1 cellular context compared by ENCODE assay signal in the genomic region with DNA sequence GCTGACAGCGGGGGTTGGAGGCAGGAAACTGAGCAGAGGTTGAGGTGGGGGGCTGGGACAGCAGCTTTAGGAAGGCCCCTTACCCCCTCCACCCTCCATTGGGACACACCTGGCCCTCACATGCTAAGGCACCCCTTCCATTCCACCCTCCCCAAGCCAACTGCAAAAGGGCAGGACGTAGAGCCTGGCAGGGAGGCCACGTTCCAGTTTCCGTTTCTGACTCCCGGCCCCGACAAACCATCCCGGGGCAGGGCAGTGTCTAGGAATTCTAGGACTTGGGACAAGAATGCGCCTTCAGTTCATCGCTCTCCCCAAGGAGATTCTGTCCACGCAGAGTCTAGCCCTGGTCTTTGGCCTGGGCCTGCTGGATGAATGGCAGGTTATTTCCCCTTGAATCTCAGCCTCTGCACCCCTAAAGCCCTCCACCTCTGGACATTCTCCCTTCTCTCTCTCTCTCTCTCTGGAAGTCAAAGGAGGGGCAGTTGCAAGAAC.
TF ChIP-seq lines count a peak whose summit lies in the region.

No MANE protein-coding gene starts in this region.

TF ChIP-seq in Ishikawa, 13 proteins besides CTCF, POLR2A, EP300 and RAD21 (continued from another document):
- TF ChIP-seq, protein P1, sequence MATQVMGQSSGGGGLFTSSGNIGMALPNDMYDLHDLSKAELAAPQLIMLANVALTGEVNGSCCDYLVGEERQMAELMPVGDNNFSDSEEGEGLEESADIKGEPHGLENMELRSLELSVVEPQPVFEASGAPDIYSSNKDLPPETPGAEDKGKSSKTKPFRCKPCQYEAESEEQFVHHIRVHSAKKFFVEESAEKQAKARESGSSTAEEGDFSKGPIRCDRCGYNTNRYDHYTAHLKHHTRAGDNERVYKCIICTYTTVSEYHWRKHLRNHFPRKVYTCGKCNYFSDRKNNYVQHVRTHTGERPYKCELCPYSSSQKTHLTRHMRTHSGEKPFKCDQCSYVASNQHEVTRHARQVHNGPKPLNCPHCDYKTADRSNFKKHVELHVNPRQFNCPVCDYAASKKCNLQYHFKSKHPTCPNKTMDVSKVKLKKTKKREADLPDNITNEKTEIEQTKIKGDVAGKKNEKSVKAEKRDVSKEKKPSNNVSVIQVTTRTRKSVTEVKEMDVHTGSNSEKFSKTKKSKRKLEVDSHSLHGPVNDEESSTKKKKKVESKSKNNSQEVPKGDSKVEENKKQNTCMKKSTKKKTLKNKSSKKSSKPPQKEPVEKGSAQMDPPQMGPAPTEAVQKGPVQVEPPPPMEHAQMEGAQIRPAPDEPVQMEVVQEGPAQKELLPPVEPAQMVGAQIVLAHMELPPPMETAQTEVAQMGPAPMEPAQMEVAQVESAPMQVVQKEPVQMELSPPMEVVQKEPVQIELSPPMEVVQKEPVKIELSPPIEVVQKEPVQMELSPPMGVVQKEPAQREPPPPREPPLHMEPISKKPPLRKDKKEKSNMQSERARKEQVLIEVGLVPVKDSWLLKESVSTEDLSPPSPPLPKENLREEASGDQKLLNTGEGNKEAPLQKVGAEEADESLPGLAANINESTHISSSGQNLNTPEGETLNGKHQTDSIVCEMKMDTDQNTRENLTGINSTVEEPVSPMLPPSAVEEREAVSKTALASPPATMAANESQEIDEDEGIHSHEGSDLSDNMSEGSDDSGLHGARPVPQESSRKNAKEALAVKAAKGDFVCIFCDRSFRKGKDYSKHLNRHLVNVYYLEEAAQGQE (IDR thresholded peaks at IDR 0.05; ENCODE audit: low read depth): no peak
TF ChIP-seq in Ishikawa: peak in this region for 1.
